ENCODE assay signal across 1 cellular context in genomic region chr2:125398738-125399473, GRCh38.
TF ChIP-seq lines count a peak whose summit lies in the region.

No MANE protein-coding gene starts in this region.

TF ChIP-seq in WTC11, 78 proteins besides CTCF, POLR2A, EP300 and RAD21 (continued from another document):
- no peak for TF ChIP-seq E2F1 (CRISPR knock-in tag; IDR thresholded peaks at IDR 0.05)
- TF ChIP-seq ZNF121 (CRISPR knock-in tag; IDR thresholded peaks at IDR 0.05): no peak
- no peak for TF ChIP-seq FOXK1 (CRISPR knock-in tag; IDR thresholded peaks at IDR 0.05)
- TF ChIP-seq ARID4B (CRISPR knock-in tag; IDR thresholded peaks at IDR 0.05; ENCODE audit: borderline replicate concordance): no peak
- no peak for TF ChIP-seq KAT7 (CRISPR knock-in tag; IDR thresholded peaks at IDR 0.05; ENCODE audit: borderline replicate concordance)
- TF ChIP-seq ATF1 (CRISPR knock-in tag; IDR thresholded peaks at IDR 0.05): no peak
